15 cellular contexts compared by ENCODE assay signal in the genomic region with DNA sequence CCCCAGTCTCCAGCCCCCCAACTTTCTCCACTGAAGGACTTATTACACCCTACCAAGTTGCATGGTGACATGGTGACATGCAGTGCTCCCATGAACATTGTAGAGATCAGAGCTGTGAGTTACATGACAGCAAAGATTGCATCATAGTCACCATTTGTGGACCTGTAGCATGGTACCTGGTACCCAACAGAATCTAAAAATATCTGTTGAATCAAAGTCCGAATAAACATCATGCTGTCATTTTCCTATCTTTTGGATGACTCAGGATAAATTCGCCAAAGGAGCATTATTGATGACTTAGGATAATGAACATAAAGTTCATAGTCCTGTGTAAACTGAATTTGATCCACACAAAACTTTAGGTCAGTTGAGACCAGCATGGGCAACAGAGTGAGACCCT. TPM values are rescaled to one million over a fixed set of nuclear protein-coding genes. Genes with fewer than 3 reads are reported as not detected.
DNase-seq lines count a peak whose midpoint lies in the region; ATAC-seq, FAIRE-seq and TF ChIP-seq lines count a peak whose summit lies in the region.
"Had no signal": no experiment of that assay in that cellular context is flagged by ENCODE, and none has a peak within 500 bp of the region (broad histone marks: within the 10 kb centered on the region; RNA-seq: fewer than 3 reads in every experiment).

No MANE protein-coding gene starts in this region.

- peaks cover 0 to 9% of the 10 kb centered on the region in 2 experiments; a peak in 3 of 5 replicates for H3K4me1 ChIP-seq in K562 (replicated peaks in 1 of 2; ENCODE audit: control insufficient read depth in 2 of 2, insufficient read depth in 2 of 2, low read length in 2 of 2)
- H3K4me1 ChIP-seq in liver (ENCODE audit: control insufficient read depth in 4 of 4, insufficient read depth in 4 of 4, low read length in 3 of 4): peaks cover 0 to 14% (median 6%) of the 10 kb centered on the region in 4 donors

- 18% methylated on average over 2 of the region's 2 CpGs for WGBS in K562 (ENCODE audit: insufficient coverage, low coverage, missing lambda C conversion rate)
- WGBS in liver: 37% methylated on average over 2 of the region's 2 CpGs

- in situ Hi-C loops in K562 (cut with MboI): no loop called here

- H3K4me2 ChIP-seq in K562 (ENCODE audit: insufficient read depth, low read length): no peak overlapping the region
- H3K4me2 ChIP-seq: KMS-11 had no signal

- no peak for TF ChIP-seq EP300 in K562 (IDR thresholded peaks at IDR 0.05; ENCODE audit: low read length)

- TF ChIP-seq CTCF in K562 (IDR thresholded peaks at IDR 0.05 in 2 of 3, conservative IDR thresholded peaks at IDR 0.05 in 1 of 3; ENCODE audit: insufficient read depth in 2 of 3, low read depth in 1 of 3, low read length in 3 of 3): no peak
- TF ChIP-seq CTCF in liver (IDR thresholded peaks at IDR 0.05; ENCODE audit: low read depth, low read length, missing input control): no peak

- POLR2A ChIA-PET in K562 (lab: Yijun Ruan, JAX): interaction anchor here (2.6 kb wide), 1 partner anchor 9 kb away, joined by 10 read pairs; no protein-coding TSS in a partner anchor

- no peak for TF ChIP-seq RAD21 in K562 (CRISPR knock-in tag; conservative IDR thresholded peaks at IDR 0.05 in 1 of 2, IDR thresholded peaks at IDR 0.05 in 1 of 2)
- peak in 1 of 2 donors; percentile 29 for TF ChIP-seq RAD21 in liver (IDR thresholded peaks at IDR 0.05)

- TF ChIP-seq POLR2A in K562 (conservative IDR thresholded peaks at IDR 0.05): no peak

- FAIRE-seq in GM19239 (lab: Jason Lieb, UNC) (peak; percentile 18), K562 (lab: Jason Lieb, UNC) (no peak)
- FAIRE-seq: GM12892, H54 had no signal

- no peaks in the 10 kb centered on the region for H3K36me3 ChIP-seq in K562 (ENCODE audit: control insufficient read depth, insufficient read depth, low read length)
- H3K36me3 ChIP-seq in liver (ENCODE audit: control insufficient read depth in 4 of 4, insufficient read depth in 3 of 4, low read depth in 1 of 4, low read length in 3 of 4): no peaks in the 10 kb centered on the region

- H3K9me3 ChIP-seq in K562 (replicated peaks; ENCODE audit: control insufficient read depth, insufficient read depth, low read depth, low read length): no peaks in the 10 kb centered on the region
- H3K9me3 ChIP-seq in liver (ENCODE audit: control insufficient read depth in 4 of 4, low read length in 3 of 4): no peaks in the 10 kb centered on the region

- no TSS peak for BruUV-seq in K562 (replicated peaks; lab: Mats Ljungman, UMichigan)

- H3K9me1 ChIP-seq in K562 (ENCODE audit: control insufficient read depth, insufficient read depth, low read length): no peaks in the 10 kb centered on the region

- no peaks in the 10 kb centered on the region for H3K27me3 ChIP-seq in K562 (ENCODE audit: control insufficient read depth in 2 of 2, insufficient read depth in 2 of 2, low read length in 2 of 2)
- no peaks in the 10 kb centered on the region for H3K27me3 ChIP-seq in liver (ENCODE audit: control insufficient read depth in 4 of 4, insufficient read depth in 4 of 4, low read length in 3 of 4)

- H3K27ac ChIP-seq in K562 (ENCODE audit: extremely low read depth, low read depth, low read length) (no peak overlapping the region), liver (ENCODE audit: low read depth in 1 of 2, low read length in 2 of 2) (peak overlapping the region; percentile 49 to 83)
- H3K27ac ChIP-seq: KMS-11 had no signal

- H3K4me3 ChIP-seq in K562: no peak overlapping the region
- no peak overlapping the region for H3K4me3 ChIP-seq in liver (ENCODE audit: low read depth in 1 of 3, low read length in 3 of 3)

- no peaks in the 10 kb centered on the region for H3K79me2 ChIP-seq in K562 (ENCODE audit: control insufficient read depth, insufficient read depth, low read length)

- H3K9ac ChIP-seq in K562 (ENCODE audit: insufficient read depth in 1 of 2, low read depth in 2 of 2, low read length in 2 of 2) (no peak overlapping the region), liver (ENCODE audit: low read depth in 1 of 2, low read length in 2 of 2) (no peak overlapping the region)
- H3K9ac ChIP-seq: KMS-11 had no signal

- peak; percentile 12; the same call in 1 of the 3 replicates for ATAC-seq in K562
- ATAC-seq: HCT116 had no signal

- CTCF ChIA-PET in K562 (lab: Yijun Ruan, JAX; ENCODE audit: low intra/inter-chr PET ratio): no interaction called here

- DNase-seq in GM19239 (ENCODE audit: insufficient read length, low spot score) (no peak), K562 (ENCODE audit: extremely low read depth in 1 of 4, low spot score in 3 of 4) (no peak), NCI-H2107 treated with DMSO at 0.1 percent for 48 hours (lab: John Stamatoyannopoulos, UW; ENCODE audit: unreplicated experiment) (no peak), superior temporal gyrus (ENCODE audit: extremely low spot score) (no peak), NOMO-1 treated with DMSO at 0.1 percent for 48 hours (lab: John Stamatoyannopoulos, UW; ENCODE audit: unreplicated experiment) (no peak)
- no peak for DNase-seq in effector CD8-positive, alpha-beta T cell (lab: John Stamatoyannopoulos, UW)
- DNase-seq: C1 segment of cervical spinal cord; Calu3; CD4-positive, alpha-beta T cell; DMS79 had no signal

- H4K20me1 ChIP-seq in K562 (replicated peaks; ENCODE audit: control insufficient read depth, insufficient read depth, low read length): no peaks in the 10 kb centered on the region

- intact Hi-C loops in K562 (cut with micrococcal nuclease): no loop called here

- peak overlapping the region; percentile 14; the same call in 1 of the 2 replicates for H2AFZ ChIP-seq in K562 (ENCODE audit: low read depth, low read length)

TF ChIP-seq in K562, 482 proteins besides CTCF, POLR2A, EP300 and RAD21 (continues in another document):
- TF ChIP-seq MAFK (IDR thresholded peaks at IDR 0.05; ENCODE audit: low read length): 0 out of 2 replicates have a peak, but pooled peaks have one; percentile 36
- TF ChIP-seq ZNF316 (IDR thresholded peaks at IDR 0.05): peak; percentile 86
- TF ChIP-seq ATF3 (IDR thresholded peaks at IDR 0.05): peak; percentile 85
- no peak for TF ChIP-seq ATF3 (CRISPR knock-in tag; conservative IDR thresholded peaks at IDR 0.05)
- no peak for TF ChIP-seq FOXA1 (IDR thresholded peaks at IDR 0.05; ENCODE audit: borderline replicate concordance)
- TF ChIP-seq CEBPB (tag; IDR thresholded peaks at IDR 0.05): peak; percentile 82
- TF ChIP-seq CEBPG (CRISPR knock-in tag; IDR thresholded peaks at IDR 0.05): 0 out of 2 replicates have a peak, but pooled peaks have one; percentile 59
- peak; percentile 78 to 83 for TF ChIP-seq CEBPG (tag; conservative IDR thresholded peaks at IDR 0.05 in 1 of 2, IDR thresholded peaks at IDR 0.05 in 1 of 2)
- TF ChIP-seq MAFG (tag; conservative IDR thresholded peaks at IDR 0.05): peak; percentile 68

TF ChIP-seq in liver, 16 proteins besides CTCF, POLR2A, EP300 and RAD21 (continues in another document):
- TF ChIP-seq FOXA2 (IDR thresholded peaks at IDR 0.05) (peak; percentile 62), RXRA (IDR thresholded peaks at IDR 0.05) (peak; percentile 21 to 89), HNF4A (conservative IDR thresholded peaks at IDR 0.05) (peak; percentile 82 to 97), TAF1 (conservative IDR thresholded peaks at IDR 0.05) (no peak), HNF4G (IDR thresholded peaks at IDR 0.05) (peak; percentile 37), SP1 (IDR thresholded peaks at IDR 0.05) (peak; percentile 37), GABPA (IDR thresholded peaks at IDR 0.05 in 1 of 2, conservative IDR thresholded peaks at IDR 0.05 in 1 of 2) (no peak), EGR1 (IDR thresholded peaks at IDR 0.05; ENCODE audit: low read depth in 2 of 2) (peak in 1 of 2 donors; percentile 65), NR2F2 (IDR thresholded peaks at IDR 0.05) (no peak)

RNA-seq across cellular contexts. Expression of gene PPARGC1B, which starts 6.7 kb away (rescaled TPM):
- total RNA-seq in K562 (2011; cell fraction: chromatin; rRNA removed; ENCODE audit: low replicate concordance): 34.1 and 39.8 TPM in 2 replicates
- total RNA-seq in K562 (2011; cell fraction: nucleolus; rRNA removed): 20.5 and 21.1 TPM in 2 replicates
- 24.4 and 30.4 TPM in 2 replicates for total RNA-seq in K562 (2011; cell fraction: nucleoplasm; rRNA removed)
- total RNA-seq in K562 (2014; rRNA removed) (8.6 and 10.9 TPM in 2 replicates), K562 (2014; rRNA removed; fragmentation: Illumina TruSeq; extraction: Trizol) (7.1 TPM in 2 replicates), K562 (2015; rRNA removed; fragmentation: Illumina TruSeq; extraction: Trizol) (7.3 and 8.1 TPM in 2 replicates), K562 (2021) (23.3 and 29.0 TPM in 2 replicates), liver (1 to 10 TPM in 1 of 2 donors, under 1 TPM in 1; 0.70 to 3.0 TPM)
- polyA plus RNA-seq in K562 (2011; rRNA removed) (2.8 and 3.0 TPM in 2 replicates), K562 (2014; fragmentation: Illumina TruSeq; extraction: Trizol) (11.6 and 11.7 TPM in 2 replicates), K562 (2014; fragmentation: Nextera tagmentation; extraction: Ambion mirVana) (1 to 10 TPM; 2.5 to 6.3 TPM), K562 (2014; rRNA removed) (8.7 and 8.8 TPM in 2 replicates), liver (1 to 10 TPM in 1 of 2 donors, under 1 TPM in 1; 0.97 to 3.5 TPM)
- polyA plus RNA-seq in K562 (2011; cell fraction: cytosol; rRNA removed): 2.2 and 2.6 TPM in 2 replicates
- polyA plus RNA-seq in K562 (2011; cell fraction: nucleus; rRNA removed): 13.0 and 17.4 TPM in 2 replicates
- 6.4 and 8.1 TPM in 2 replicates for polyA plus RNA-seq in K562 (2012)
- polyA minus RNA-seq in K562 (2011; rRNA and poly(A)+ RNA removed): 7.3 and 7.7 TPM in 2 replicates
- polyA minus RNA-seq in K562 (2011; cell fraction: cytosol; rRNA and poly(A)+ RNA removed): 8.8 and 11.6 TPM in 2 replicates
- polyA minus RNA-seq in K562 (2011; cell fraction: nucleus; rRNA and poly(A)+ RNA removed): 9.4 and 10.8 TPM in 2 replicates
